ENCODE assay signal across 17 cellular contexts in the genomic region with DNA sequence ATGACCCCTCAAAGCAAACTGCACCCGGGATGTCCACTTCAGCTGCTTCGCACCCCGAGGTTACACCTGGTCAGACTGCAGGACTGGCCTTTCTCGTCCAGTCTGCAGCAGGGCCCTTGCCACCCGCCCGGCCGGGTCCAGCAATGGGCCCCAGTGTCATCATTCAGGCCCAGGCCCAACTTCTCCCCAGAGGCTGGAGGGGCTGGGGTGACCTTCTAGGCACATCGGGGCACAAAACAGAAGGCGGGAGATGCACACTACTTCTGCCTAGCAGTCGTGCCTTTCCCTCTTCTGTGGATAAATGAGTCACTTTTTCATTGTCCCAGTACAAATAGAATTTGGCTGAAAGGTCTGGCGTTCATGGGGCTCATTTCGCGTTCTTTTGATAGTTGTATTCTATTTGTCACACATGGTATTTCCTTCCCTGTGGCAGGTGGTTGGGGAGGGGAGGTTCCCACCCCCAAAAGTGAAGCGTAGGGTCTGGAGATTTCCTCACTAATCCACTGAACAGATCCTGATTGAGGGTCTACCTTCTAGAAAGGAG. TPM values are rescaled to one million over a fixed set of nuclear protein-coding genes. Genes with fewer than 3 reads are reported as not detected.
DNase-seq lines count a peak whose midpoint lies in the region; ATAC-seq and TF ChIP-seq lines count a peak whose summit lies in the region.
"Had no signal": no experiment of that assay in that cellular context is flagged by ENCODE, and none has a peak within 500 bp of the region (broad histone marks: within the 10 kb centered on the region; RNA-seq: fewer than 3 reads in every experiment).

No MANE protein-coding gene starts in this region.

- peaks cover 27% of the 10 kb centered on the region for H3K4me1 ChIP-seq in body of pancreas
- no peaks in the 10 kb centered on the region for H3K4me1 ChIP-seq in lower lobe of right lung
- H3K4me1 ChIP-seq: HAP-1 had no signal

- no peak overlapping the region for H3K4me3 ChIP-seq in body of pancreas
- no peak overlapping the region for H3K4me3 ChIP-seq in lower lobe of right lung
- H3K4me3 ChIP-seq: GM12878, HAP-1 had no signal

- peak; percentile 19 for DNase-seq in activated CD4-positive, CD25-positive, alpha-beta regulatory T cell treated with anti-CD3 and anti-CD28 coated beads, Interleukin-2, amount 50 U/mL, for 72 hours
- no peak for DNase-seq in body of pancreas
- peak; percentile 18 for DNase-seq in lower lobe of right lung
- no peak for DNase-seq in progenitor cell of endocrine pancreas (ENCODE audit: low spot score, unreplicated experiment)
- DNase-seq in HT-29 (ENCODE audit: low spot score): no peak
- DNase-seq: DMS79, MV-4-11, NCI-H1436, NCI-H2227 treated with DMSO at 0.1 percent for 48 hours, NCI-H526 treated with DMSO at 0.1 percent for 48 hours, OCI-M1 had no signal

- intact Hi-C loops in body of pancreas (cut with DNase I) (no loop called here), lower lobe of right lung (cut with DNase I) (no loop called here)

- TF ChIP-seq CTCF in body of pancreas (IDR thresholded peaks at IDR 0.05): no peak
- no peak for TF ChIP-seq CTCF in lower lobe of right lung (IDR thresholded peaks at IDR 0.05)
- no peak for TF ChIP-seq CTCF in progenitor cell of endocrine pancreas (IDR thresholded peaks at IDR 0.05; ENCODE audit: unreplicated experiment)

- WGBS in body of pancreas, 2 donors: 48 to 56% methylated on average over 14 of the region's 14 CpGs

- H3K27ac Mint-ChIP-seq in progenitor cell of endocrine pancreas: peak overlapping the region; percentile 96
- H3K27ac Mint-ChIP-seq: CD14-positive monocyte had no signal

- no peak overlapping the region for H3K4me3 Mint-ChIP-seq in progenitor cell of endocrine pancreas (ENCODE audit: low read depth)
- H3K4me3 Mint-ChIP-seq: CD14-positive monocyte had no signal

- no peaks in the 10 kb centered on the region for H3K27me3 ChIP-seq in body of pancreas
- H3K27me3 ChIP-seq in lower lobe of right lung (ENCODE audit: low read depth): no peaks in the 10 kb centered on the region

- H3K36me3 ChIP-seq in body of pancreas (replicated peaks in 1 of 2; ENCODE audit: insufficient read depth in 1 of 2, low read depth in 2 of 2) (no peaks in the 10 kb centered on the region), lower lobe of right lung (no peaks in the 10 kb centered on the region)
- H3K36me3 ChIP-seq: HAP-1 had no signal

- H3K27ac ChIP-seq in body of pancreas (peak overlapping the region in 3 of 4 donors; percentile 45 to 62 (median 51)), lower lobe of right lung (no peak overlapping the region)

- H3K27me3 Mint-ChIP-seq in progenitor cell of endocrine pancreas: no peaks in the 10 kb centered on the region

- H3K9me3 ChIP-seq in body of pancreas: no peaks in the 10 kb centered on the region
- no peaks in the 10 kb centered on the region for H3K9me3 ChIP-seq in lower lobe of right lung
- H3K9me3 ChIP-seq: HAP-1 had no signal

- ATAC-seq in activated CD4-positive, CD25-positive, alpha-beta regulatory T cell treated with anti-CD3 and anti-CD28 coated beads, Interleukin-2, amount 50 U/mL, for 24 hours: no peak
- peak; percentile 49 for ATAC-seq in body of pancreas
- ATAC-seq in lower lobe of right lung: no peak
- no peak for ATAC-seq in HG03565 (IDR thresholded peaks at IDR 0.05; ENCODE audit: unreplicated experiment)
- no peak for ATAC-seq in GM18870 (IDR thresholded peaks at IDR 0.05; ENCODE audit: unreplicated experiment)
- ATAC-seq: GM12878 had no signal

- H3K9me3 Mint-ChIP-seq in progenitor cell of endocrine pancreas (ENCODE audit: low read depth): no peaks in the 10 kb centered on the region
- H3K9me3 Mint-ChIP-seq: CD14-positive monocyte had no signal

- peaks cover 81% of the 10 kb centered on the region for H3K4me1 Mint-ChIP-seq in progenitor cell of endocrine pancreas (ENCODE audit: low read depth)

- no peaks in the 10 kb centered on the region for H3K36me3 Mint-ChIP-seq in progenitor cell of endocrine pancreas (ENCODE audit: insufficient read depth)
- H3K36me3 Mint-ChIP-seq: CD14-positive monocyte had no signal

- no peak for TF ChIP-seq POLR2A in body of pancreas (IDR thresholded peaks at IDR 0.05)

RNA-seq across cellular contexts. Expression of a gene that starts 56.9 kb away (rescaled TPM):
- 100 to 1,000 TPM in 1 of 2 donors, 10 to 100 TPM in 1; 50.3 to 157 TPM for total RNA-seq in body of pancreas
- 102 TPM for total RNA-seq in lower lobe of right lung
- 292 and 304 TPM in 2 replicates for total RNA-seq in progenitor cell of endocrine pancreas
- total RNA-seq in HT-29 (2014; rRNA removed; shearing (Covaris generic)): 152 and 161 TPM in 2 replicates

Comparison
In these comparisons a context has a peak if more than half of its experiments do, and no peak if none do; other contexts are left out.
1. DNase-seq: peak in activated CD4-positive, CD25-positive, alpha-beta regulatory T cell treated with anti-CD3 and anti-CD28 coated beads, Interleukin-2, amount 50 U/mL, for 72 hours (single experiment) and lower lobe of right lung (single experiment); none in body of pancreas (0 of 4), progenitor cell of endocrine pancreas (single experiment) and HT-29 (single experiment).